33 cellular contexts compared by ENCODE assay signal in the genomic region with DNA sequence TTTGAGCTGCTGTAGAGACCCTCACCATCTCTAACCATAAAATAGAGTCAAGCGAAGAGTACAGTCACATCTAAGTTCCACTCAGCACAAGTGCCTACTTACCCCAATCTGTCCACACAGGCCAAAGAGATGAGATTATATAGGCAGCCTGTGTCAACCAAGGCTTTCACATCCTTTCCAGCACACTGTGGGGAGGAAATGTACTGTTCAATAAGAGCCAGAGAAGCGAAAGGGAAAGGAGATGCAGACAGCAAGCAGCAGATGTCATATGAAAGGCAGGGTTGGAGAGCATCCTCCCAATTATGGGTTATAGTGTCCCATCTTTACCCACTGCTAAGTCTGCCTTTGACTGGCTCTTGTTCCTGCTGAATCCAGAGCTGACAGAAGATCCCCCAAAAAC. TPM values are rescaled to one million over a fixed set of nuclear protein-coding genes. Genes with fewer than 3 reads are reported as not detected.
"Had no signal": no experiment of that assay in that cellular context is flagged by ENCODE, and none has a peak within 500 bp of the region (broad histone marks: within the 10 kb centered on the region; RNA-seq: fewer than 3 reads in every experiment).

No MANE protein-coding gene starts in this region.

- H3K36me3 ChIP-seq: breast epithelium, lower lobe of right lung, stomach, suprapubic skin, tibial nerve had no signal

- H3K4me3 ChIP-seq: breast epithelium, lower lobe of right lung, mucosa of descending colon, stomach, suprapubic skin, tibial nerve had no signal

- H3K36me3 Mint-ChIP-seq: activated CD4-positive, alpha-beta memory T cell treated with anti-CD3 and anti-CD28 coated beads for 36 hours; T-cell had no signal

- ATAC-seq: activated T-helper 17 cell treated with anti-CD3 and anti-CD28 coated beads, Interleukin-2, amount 50 U/mL, for 72 hours; foreskin keratinocyte; left lobe of liver; lower lobe of right lung; mucosa of descending colon; right cardiac atrium; T-cell had no signal

- H3K27me3 ChIP-seq: breast epithelium, stomach, suprapubic skin, tibial nerve had no signal

- H3K9me3 ChIP-seq: breast epithelium, lower lobe of right lung, mucosa of descending colon, stomach, suprapubic skin, tibial nerve had no signal

- H2AFZ ChIP-seq: parathyroid adenoma had no signal

- DNase-seq: activated CD4-positive, alpha-beta memory T cell treated with anti-CD3 and anti-CD28 coated beads for 36 hours; activated CD4-positive, alpha-beta T cell treated with anti-CD3 and anti-CD28 coated beads for 1 hour; activated naive CD4-positive, alpha-beta T cell; activated T-cell treated with anti-CD3 and anti-CD28 coated beads, Interleukin-2, amount 50 U/mL, for 1 hour; amniotic stem cell; effector memory CD4-positive, alpha-beta T cell; foreskin keratinocyte; lower lobe of right lung; mesendoderm; mucosa of descending colon; nucleus accumbens; right cardiac atrium; stimulated activated CD4-positive, alpha-beta T cell treated with anti-CD3 and anti-CD28 coated beads, Interleukin-12 subunit alpha, Interleukin-12 subunit beta, amount 100 ng/mL, for 4 hours; stimulated activated CD4-positive, alpha-beta T cell treated with anti-CD3 and anti-CD28 coated beads, Interleukin-4, amount 100 ng/mL, for 4 hours; stomach; T-cell had no signal

- H3K4me3 Mint-ChIP-seq: activated CD4-positive, alpha-beta memory T cell treated with anti-CD3 and anti-CD28 coated beads for 36 hours; activated naive CD8-positive, alpha-beta T cell; activated T-helper 17 cell treated with anti-CD3 and anti-CD28 coated beads, Interleukin-2, amount 50 U/mL, for 72 hours; central memory CD8-positive, alpha-beta T cell; T-cell had no signal

- FAIRE-seq: colon, TTC549 had no signal

- H3K79me2 ChIP-seq: parathyroid adenoma had no signal

- H3K9me3 Mint-ChIP-seq: activated CD4-positive, alpha-beta memory T cell treated with anti-CD3 and anti-CD28 coated beads for 36 hours; activated T-helper 17 cell treated with anti-CD3 and anti-CD28 coated beads, Interleukin-2, amount 50 U/mL, for 72 hours; central memory CD8-positive, alpha-beta T cell; T-cell had no signal

- H3K9ac ChIP-seq: parathyroid adenoma had no signal

- H3K27ac Mint-ChIP-seq: activated CD4-positive, alpha-beta memory T cell treated with anti-CD3 and anti-CD28 coated beads for 36 hours; activated naive CD8-positive, alpha-beta T cell; activated T-helper 17 cell treated with anti-CD3 and anti-CD28 coated beads, Interleukin-2, amount 50 U/mL, for 72 hours; T-cell had no signal

- H3K4me1 ChIP-seq: breast epithelium, parathyroid adenoma, stomach, suprapubic skin, tibial nerve had no signal

- H3K4me1 Mint-ChIP-seq: activated T-helper 17 cell treated with anti-CD3 and anti-CD28 coated beads, Interleukin-2, amount 50 U/mL, for 72 hours; central memory CD8-positive, alpha-beta T cell; T-cell had no signal

- H3K27ac ChIP-seq: breast epithelium, foreskin keratinocyte, lower lobe of right lung, parathyroid adenoma, stomach, suprapubic skin, tibial nerve had no signal

RNA-seq across cellular contexts. Expression of a gene that starts 44.6 kb away (rescaled TPM):
- total RNA-seq: activated CD4-positive, alpha-beta memory T cell treated with anti-CD3 and anti-CD28 coated beads for 36 hours; activated T-helper 17 cell treated with anti-CD3 and anti-CD28 coated beads, Interleukin-2, amount 50 U/mL, for 72 hours; breast epithelium; dermis microvascular lymphatic vessel endothelial cell; foreskin keratinocyte; kidney epithelial cell; left lobe of liver; lower lobe of right lung; mucosa of descending colon; pulmonary artery endothelial cell; right cardiac atrium; skeletal muscle tissue; suprapubic skin; T-cell; tibial nerve; urinary bladder had no signal
- polyA plus RNA-seq: esophagus, foreskin keratinocyte, neural cell, right cardiac atrium, stomach, urinary bladder had no signal

RNA-seq across cellular contexts. Expression of a gene that starts 54.7 kb away (rescaled TPM):
- total RNA-seq: activated CD4-positive, alpha-beta memory T cell treated with anti-CD3 and anti-CD28 coated beads for 36 hours; activated T-helper 17 cell treated with anti-CD3 and anti-CD28 coated beads, Interleukin-2, amount 50 U/mL, for 72 hours; breast epithelium; dermis microvascular lymphatic vessel endothelial cell; foreskin keratinocyte; kidney epithelial cell; left lobe of liver; mucosa of descending colon; pulmonary artery endothelial cell; right cardiac atrium; skeletal muscle tissue; stomach; suprapubic skin; T-cell; tibial nerve; urinary bladder had no signal
- polyA plus RNA-seq: esophagus, foreskin keratinocyte, neural cell, right cardiac atrium, stomach, urinary bladder had no signal
